17 cellular contexts compared by ENCODE assay signal in the genomic region with DNA sequence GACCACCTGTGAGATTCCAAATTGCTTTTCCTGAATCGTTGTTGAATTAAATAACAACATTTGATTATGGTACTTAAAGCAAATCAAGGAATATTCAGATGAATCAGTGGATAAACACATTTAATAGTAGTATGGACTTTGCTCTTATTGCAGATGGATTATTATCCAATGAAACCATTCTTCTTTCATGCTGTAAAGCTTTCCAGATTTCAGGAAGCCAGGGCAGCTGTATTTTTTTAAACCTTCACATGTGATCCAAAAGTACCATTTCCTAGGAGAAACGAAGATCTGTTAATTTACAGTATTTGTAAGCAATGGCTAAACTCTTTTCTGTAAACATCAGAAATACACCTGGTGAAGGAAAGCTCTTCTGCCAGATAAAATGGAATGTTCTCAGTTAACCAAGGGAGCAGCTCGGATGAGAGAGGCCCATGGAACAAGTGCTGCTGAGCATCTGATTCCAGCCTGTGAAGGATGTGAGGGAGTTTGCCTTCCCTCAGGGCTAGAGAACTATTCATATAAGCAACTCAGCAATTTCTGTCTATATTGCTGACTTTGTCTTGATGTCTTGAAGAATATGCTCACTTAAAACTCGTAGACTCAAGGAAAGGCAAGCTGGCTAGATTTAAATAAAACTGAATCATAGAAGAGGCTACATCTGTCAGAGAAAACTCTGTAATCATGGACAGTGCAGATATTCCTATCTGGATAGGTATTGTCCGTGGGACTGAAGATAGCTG.
"Had no signal": no experiment of that assay in that cellular context is flagged by ENCODE, and none has a peak within 500 bp of the region (broad histone marks: within the 10 kb centered on the region; RNA-seq: fewer than 3 reads in every experiment).

No MANE protein-coding gene starts in this region.

- H3K9me3 Mint-ChIP-seq: activated CD4-positive, alpha-beta memory T cell treated with anti-CD3 and anti-CD28 coated beads, Interleukin-2, amount 10 ng/mL, durations not matched to agents 7 days and 5 days; activated naive CD8-positive, alpha-beta T cell treated with anti-CD3 and anti-CD28 coated beads for 36 hours; dendritic cell treated with granulocyte-macrophage colony-stimulating factor and Interleukin-4, amounts not matched to agents 40 ng/mL and 50 ng/mL, for 4 days; endodermal cell; nephron; stimulated activated naive CD8-positive, alpha-beta T cell treated with anti-CD3 and anti-CD28 coated beads, Interleukin-15, amount 100 ng/mL, for 72 hours; T-helper 2 cell treated with Interferon-gamma antibody and Interleukin-4, amounts not matched to agents 5 μg/mL and 100 μg/mL, for 36 hours had no signal

- H3K4me1 ChIP-seq: testis had no signal

- H3K27me3 Mint-ChIP-seq: activated CD4-positive, alpha-beta memory T cell treated with anti-CD3 and anti-CD28 coated beads, Interleukin-2, amount 10 ng/mL, durations not matched to agents 7 days and 5 days; stimulated activated naive CD8-positive, alpha-beta T cell treated with anti-CD3 and anti-CD28 coated beads, Interleukin-15, amount 100 ng/mL, for 72 hours had no signal

- ATAC-seq: esophagus mucosa; stimulated activated naive CD8-positive, alpha-beta T cell treated with anti-CD3 and anti-CD28 coated beads, Interleukin-15, amount 100 ng/mL, for 72 hours had no signal

- H3K27ac ChIP-seq: brain microvascular endothelial cell, testis had no signal

- H3K4me3 ChIP-seq: testis had no signal

- H3K36me3 Mint-ChIP-seq: activated naive CD8-positive, alpha-beta T cell treated with anti-CD3 and anti-CD28 coated beads for 36 hours had no signal

- H3K36me3 ChIP-seq: brain microvascular endothelial cell had no signal

- H3K27ac Mint-ChIP-seq: activated CD4-positive, alpha-beta memory T cell treated with anti-CD3 and anti-CD28 coated beads, Interleukin-2, amount 10 ng/mL, durations not matched to agents 7 days and 5 days; activated naive CD8-positive, alpha-beta T cell treated with anti-CD3 and anti-CD28 coated beads for 36 hours; dendritic cell treated with granulocyte-macrophage colony-stimulating factor and Interleukin-4, amounts not matched to agents 40 ng/mL and 50 ng/mL, for 4 days; endodermal cell; stimulated activated naive CD8-positive, alpha-beta T cell treated with anti-CD3 and anti-CD28 coated beads, Interleukin-15, amount 100 ng/mL, for 72 hours; T-helper 2 cell treated with Interferon-gamma antibody and Interleukin-4, amounts not matched to agents 5 μg/mL and 100 μg/mL, for 36 hours had no signal

- H3K27me3 ChIP-seq: brain microvascular endothelial cell, testis had no signal

- H3K4me3 Mint-ChIP-seq: activated CD4-positive, alpha-beta memory T cell treated with anti-CD3 and anti-CD28 coated beads, Interleukin-2, amount 10 ng/mL, durations not matched to agents 7 days and 5 days; activated naive CD8-positive, alpha-beta T cell treated with anti-CD3 and anti-CD28 coated beads for 36 hours; dendritic cell treated with granulocyte-macrophage colony-stimulating factor and Interleukin-4, amounts not matched to agents 40 ng/mL and 50 ng/mL, for 4 days; endodermal cell; nephron; stimulated activated naive CD8-positive, alpha-beta T cell treated with anti-CD3 and anti-CD28 coated beads, Interleukin-15, amount 100 ng/mL, for 72 hours; T-helper 2 cell treated with Interferon-gamma antibody and Interleukin-4, amounts not matched to agents 5 μg/mL and 100 μg/mL, for 36 hours had no signal

- DNase-seq: activated CD4-positive, alpha-beta memory T cell treated with anti-CD3 and anti-CD28 coated beads, Interleukin-2, amount 10 ng/mL, durations not matched to agents 7 days and 5 days; activated gamma-delta T cell treated with Interleukin-2 at 50 U/mL for 16 hours; activated naive CD8-positive, alpha-beta T cell treated with anti-CD3 and anti-CD28 coated beads for 36 hours; activated T-cell treated with anti-CD3 and anti-CD28 coated beads, Interleukin-2, amount 50 U/mL, for 48 hours; brain microvascular endothelial cell; cerebellar nuclear complex; endodermal cell; foreskin fibroblast; mammary epithelial cell; stimulated activated CD4-positive, alpha-beta T cell treated with anti-CD3 and anti-CD28 coated beads, Interleukin-2, amount 100 ng/mL, for 48 hours; stimulated activated CD8-positive, alpha-beta memory T cell treated with anti-CD3 and anti-CD28 coated beads, Interleukin-4, amount 100 ng/mL, for 48 hours; stimulated activated naive CD8-positive, alpha-beta T cell treated with anti-CD3 and anti-CD28 coated beads, Interleukin-15, amount 100 ng/mL, for 72 hours; testis had no signal

- H3K9me3 ChIP-seq: testis had no signal

- H3K4me1 Mint-ChIP-seq: activated CD4-positive, alpha-beta memory T cell treated with anti-CD3 and anti-CD28 coated beads, Interleukin-2, amount 10 ng/mL, durations not matched to agents 7 days and 5 days; activated naive CD8-positive, alpha-beta T cell treated with anti-CD3 and anti-CD28 coated beads for 36 hours; endodermal cell; stimulated activated naive CD8-positive, alpha-beta T cell treated with anti-CD3 and anti-CD28 coated beads, Interleukin-15, amount 100 ng/mL, for 72 hours had no signal
